ENCODE assay signal across 12 cellular contexts in genomic region chr20:12090920-12091319, GRCh38.
"Had no signal": no experiment of that assay in that cellular context is flagged by ENCODE, and none has a peak within 500 bp of the region (broad histone marks: within the 10 kb centered on the region; RNA-seq: fewer than 3 reads in every experiment).

No MANE protein-coding gene starts in this region.

- H3K36me3 ChIP-seq: brain microvascular endothelial cell had no signal

- DNase-seq: activated CD4-positive, alpha-beta T cell treated with anti-CD3 and anti-CD28 coated beads, Interleukin-2, amount 50 U/mL, for 48 hours; activated CD4-positive, CD25-positive, alpha-beta regulatory T cell treated with anti-CD3 and anti-CD28 coated beads, Interleukin-2, amount 50 U/mL, for 72 hours; activated CD8-positive, alpha-beta memory T cell treated with anti-CD3 and anti-CD28 coated beads, Interleukin-2, amount 10 ng/mL, durations not matched to agents 7 days and 5 days; activated effector memory CD4-positive, alpha-beta T cell treated with anti-CD3 and anti-CD28 coated beads, Interleukin-2, amount 50 U/mL, for 16 hours; activated T-cell treated with anti-CD3 and anti-CD28 coated beads, Interleukin-2, amount 50 U/mL, for 4 hours; amniotic stem cell; brain microvascular endothelial cell; hippocampal formation; natural killer cell; right cardiac atrium had no signal

- H3K4me3 ChIP-seq: smooth muscle cell had no signal

- H3K27ac ChIP-seq: brain microvascular endothelial cell had no signal

- ATAC-seq: activated CD8-positive, alpha-beta memory T cell treated with anti-CD3 and anti-CD28 coated beads, Interleukin-2, amount 10 ng/mL, durations not matched to agents 7 days and 5 days; activated naive CD4-positive, alpha-beta T cell treated with anti-CD3 and anti-CD28 coated beads, Interleukin-2, amount 50 U/mL, for 72 hours; activated T-cell treated with anti-CD3 and anti-CD28 coated beads, Interleukin-2, amount 50 U/mL, for 4 hours; natural killer cell; right cardiac atrium had no signal

- H3K27me3 ChIP-seq: brain microvascular endothelial cell had no signal

- H3K4me2 ChIP-seq: smooth muscle cell had no signal
